Comparison of ENCODE assay signal across 8 cellular contexts in genomic region chr7:44861949-44862348, GRCh38. TPM values are rescaled to one million over a fixed set of nuclear protein-coding genes. Genes with fewer than 3 reads are reported as not detected.
DNase-seq lines count a peak whose midpoint lies in the region; TF ChIP-seq lines count a peak whose summit lies in the region.
"Not testable (repeated sequence)": the region's sequence is repeated elsewhere in the genome, so short reads cannot be mapped to it uniquely, and the experiment has no call there.

No MANE protein-coding gene starts in this region.

- not testable (repeated sequence) for TF ChIP-seq CTCF in brain microvascular endothelial cell (IDR thresholded peaks at IDR 0.05; ENCODE audit: low read depth, low read length, missing control alignments)

- H3K23ac ChIP-seq in mesenchymal stem cell (ENCODE audit: low read length in 2 of 2) = not testable (repeated sequence)

- H2BK15ac ChIP-seq in mesenchymal stem cell (ENCODE audit: low read depth, poor library complexity, severe bottlenecking) = not testable (repeated sequence)

- H3K4me1 ChIP-seq in mesenchymal stem cell (ENCODE audit: control insufficient read depth, insufficient read depth, low read depth, low read length) = not testable (repeated sequence)

- DNase-seq in Daoy (ENCODE audit: low read depth) (peak; percentile 45), HCEC 1CT (peak; percentile 54), M059J (ENCODE audit: low read depth) (peak; percentile 55), NOMO-1 treated with DMSO at 0.1 percent for 48 hours (lab: John Stamatoyannopoulos, UW; ENCODE audit: unreplicated experiment) (peak; percentile 57), brain microvascular endothelial cell (peak; percentile 69), fibroblast of peridontal ligament (ENCODE audit: extremely low read depth) (peak; percentile 51), mesenchymal stem cell (peak; percentile 59)

- whole genome bisulfite sequencing in mesenchymal stem cell = 56% methylated on average over 4 of the region's 4 CpGs

- not testable (repeated sequence) for H2BK12ac ChIP-seq in mesenchymal stem cell (ENCODE audit: low read length in 2 of 2)

- H3K9me3 ChIP-seq in mesenchymal stem cell (ENCODE audit: control insufficient read depth, low read length) = not testable (repeated sequence)

- not testable (repeated sequence) for H4K8ac ChIP-seq in mesenchymal stem cell (ENCODE audit: low read length)

- H2AK5ac ChIP-seq in mesenchymal stem cell (ENCODE audit: low read length, severe bottlenecking) = not testable (repeated sequence)

- H3K4ac ChIP-seq in mesenchymal stem cell (ENCODE audit: low read depth in 1 of 2, low read length in 2 of 2) = not testable (repeated sequence)

- not testable (repeated sequence) for H2BK5ac ChIP-seq in mesenchymal stem cell (ENCODE audit: low read depth, low read length, poor library complexity, severe bottlenecking)

- not testable (repeated sequence) for H3K14ac ChIP-seq in mesenchymal stem cell (ENCODE audit: low read length in 2 of 2)

- not testable (repeated sequence) for H3K9ac ChIP-seq in mesenchymal stem cell (ENCODE audit: low read length)

- not testable (repeated sequence) for H3K79me1 ChIP-seq in mesenchymal stem cell (replicated peaks; ENCODE audit: low read length, poor library complexity, severe bottlenecking)

- H3K18ac ChIP-seq in mesenchymal stem cell (ENCODE audit: low read depth in 1 of 2, low read length in 2 of 2) = not testable (repeated sequence)

- H3K9me3 Mint-ChIP-seq in activated naive CD4-positive, alpha-beta T cell treated with anti-CD3 and anti-CD28 coated beads, Interleukin-2, amount 50 U/mL, for 24 hours = not testable (repeated sequence)

- peak overlapping the region; percentile 55 for H3K27ac ChIP-seq in brain microvascular endothelial cell
- not testable (repeated sequence) for H3K27ac ChIP-seq in mesenchymal stem cell (ENCODE audit: low read length, poor library complexity, severe bottlenecking)

- H3K4me1 Mint-ChIP-seq in activated naive CD4-positive, alpha-beta T cell treated with anti-CD3 and anti-CD28 coated beads, Interleukin-2, amount 50 U/mL, for 24 hours = not testable (repeated sequence)

- in situ Hi-C loops in brain microvascular endothelial cell (cut with HindIII; ENCODE audit: low pct_ligation_motif_present, low sequenced_read_pairs) = not testable (repeated sequence)

- H4K91ac ChIP-seq in mesenchymal stem cell (ENCODE audit: low read length) = not testable (repeated sequence)

- not testable (repeated sequence) for H2BK120ac ChIP-seq in mesenchymal stem cell (ENCODE audit: low read depth, low read length)

- not testable (repeated sequence) for H3K4me3 Mint-ChIP-seq in activated naive CD4-positive, alpha-beta T cell treated with anti-CD3 and anti-CD28 coated beads, Interleukin-2, amount 50 U/mL, for 24 hours

- peak overlapping the region; percentile 62 for H3K27ac Mint-ChIP-seq in activated naive CD4-positive, alpha-beta T cell treated with anti-CD3 and anti-CD28 coated beads, Interleukin-2, amount 50 U/mL, for 24 hours

- H3K27me3 ChIP-seq in brain microvascular endothelial cell (replicated peaks); mesenchymal stem cell (ENCODE audit: control insufficient read depth in 1 of 2, insufficient read depth in 1 of 2, low read length in 2 of 2): not testable (repeated sequence)

- not testable (repeated sequence) for H3K4me2 ChIP-seq in mesenchymal stem cell (ENCODE audit: low read length, poor library complexity, severe bottlenecking)

- H3K36me3 Mint-ChIP-seq in activated naive CD4-positive, alpha-beta T cell treated with anti-CD3 and anti-CD28 coated beads, Interleukin-2, amount 50 U/mL, for 24 hours = not testable (repeated sequence)

- H3K27me3 Mint-ChIP-seq in activated naive CD4-positive, alpha-beta T cell treated with anti-CD3 and anti-CD28 coated beads, Interleukin-2, amount 50 U/mL, for 24 hours = not testable (repeated sequence)

- H3K36me3 ChIP-seq in brain microvascular endothelial cell (replicated peaks); mesenchymal stem cell (ENCODE audit: control insufficient read depth in 1 of 2, insufficient read depth in 2 of 2, low read depth in 1 of 2, low read length in 2 of 2): not testable (repeated sequence)

- H3K4me3 ChIP-seq in brain microvascular endothelial cell (ENCODE audit: low read depth, low read length); mesenchymal stem cell (ENCODE audit: insufficient read depth in 1 of 2, low read depth in 1 of 2, low read length in 2 of 2): not testable (repeated sequence)

- H2AFZ ChIP-seq in mesenchymal stem cell (ENCODE audit: low read depth, low read length) = not testable (repeated sequence)

RNA-seq across cellular contexts. Expression of gene H2AZ2, which starts 14.1 kb away (rescaled TPM):
- 591 and 679 TPM in 2 replicates for total RNA-seq in Daoy (2014; rRNA removed; shearing (Covaris generic))
- total RNA-seq in M059J (2014; rRNA removed; shearing (Covaris generic)) = 502 and 524 TPM in 2 replicates
- polyA plus RNA-seq in mesenchymal stem cell (2013, experiment 1 of 2) = 103 TPM
- polyA plus RNA-seq in mesenchymal stem cell (2013, experiment 2 of 2) = 102 TPM

RNA-seq across cellular contexts. Expression of gene PURB, which starts 23.4 kb away (rescaled TPM):
- 32.7 and 42.3 TPM in 2 replicates for total RNA-seq in Daoy (2014; rRNA removed; shearing (Covaris generic))
- total RNA-seq in M059J (2014; rRNA removed; shearing (Covaris generic)) = 16.4 and 30.5 TPM in 2 replicates
- 9.6 TPM for polyA plus RNA-seq in mesenchymal stem cell (2013, experiment 1 of 2)
- 9.6 TPM for polyA plus RNA-seq in mesenchymal stem cell (2013, experiment 2 of 2)
